1 cellular context compared by ENCODE assay signal in the genomic region with DNA sequence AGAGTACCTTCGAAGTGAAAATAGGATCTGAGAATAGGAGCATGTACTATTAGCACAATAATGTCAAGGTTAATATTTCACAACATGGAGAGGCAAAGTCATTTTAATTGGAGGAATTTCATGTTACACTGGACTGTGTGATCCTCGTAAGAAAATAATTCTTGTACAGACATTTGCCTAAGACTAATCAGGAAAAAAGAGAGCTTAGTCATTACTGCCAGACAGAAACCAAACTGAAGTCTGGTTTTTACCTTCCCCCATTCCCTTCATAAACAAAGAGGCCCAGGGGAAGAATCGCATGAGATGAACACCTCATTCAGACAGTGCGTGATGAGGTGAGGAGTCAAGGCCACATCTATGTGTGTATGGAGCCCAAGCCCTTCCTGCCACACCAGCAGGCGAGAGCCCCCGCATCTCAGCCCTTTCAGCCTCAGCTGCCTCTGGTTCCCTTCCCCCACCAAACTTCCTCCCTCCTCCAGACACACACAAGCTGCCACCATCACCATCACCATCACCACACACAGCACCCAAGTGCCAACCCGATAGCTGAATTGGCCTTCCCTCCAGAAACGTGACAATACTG.
TF ChIP-seq lines count a peak whose summit lies in the region.

No MANE protein-coding gene starts in this region.

TF ChIP-seq in HepG2, 621 proteins besides CTCF, POLR2A, EP300 and RAD21 (continued from another document and continues in another):
- TF ChIP-seq ZNF142 (CRISPR knock-in tag; IDR thresholded peaks at IDR 0.05) = no peak
- no peak for TF ChIP-seq ZSCAN30 (CRISPR knock-in tag; IDR thresholded peaks at IDR 0.05)
- TF ChIP-seq SOX13 (IDR thresholded peaks at IDR 0.05) = no peak
- peak in 1 of 2 experiments; percentile 82; a peak in 2 of 4 replicates for TF ChIP-seq SOX13 (CRISPR knock-in tag; conservative IDR thresholded peaks at IDR 0.05 in 1 of 2, IDR thresholded peaks at IDR 0.05 in 1 of 2)
- TF ChIP-seq IKZF1 (IDR thresholded peaks at IDR 0.05) = no peak
- peak; percentile 88 for TF ChIP-seq MLX (CRISPR knock-in tag; IDR thresholded peaks at IDR 0.05)
- TF ChIP-seq ZNF264 (CRISPR knock-in tag; IDR thresholded peaks at IDR 0.05) = no peak
- TF ChIP-seq JUND (CRISPR knock-in tag; IDR thresholded peaks at IDR 0.05) = no peak
- 0 out of 2 replicates have a peak, but pooled peaks have one; percentile 14 for TF ChIP-seq ZNF644 (CRISPR knock-in tag; IDR thresholded peaks at IDR 0.05; ENCODE audit: low read depth)
- TF ChIP-seq TARDBP (CRISPR knock-in tag; IDR thresholded peaks at IDR 0.05) = no peak
- peak; percentile 67; the same call in 1 of the 2 replicates for TF ChIP-seq SKIL (CRISPR knock-in tag; IDR thresholded peaks at IDR 0.05; ENCODE audit: borderline replicate concordance)
- TF ChIP-seq ZNF484 (CRISPR knock-in tag; IDR thresholded peaks at IDR 0.05; ENCODE audit: borderline replicate concordance, low read depth) = no peak
- no peak for TF ChIP-seq ZNF30 (CRISPR knock-in tag; IDR thresholded peaks at IDR 0.05)
- TF ChIP-seq ZNF138 (CRISPR knock-in tag; IDR thresholded peaks at IDR 0.05; ENCODE audit: low read depth) = no peak
- no peak; the same call in 1 of the 2 replicates for TF ChIP-seq PAXIP1 (CRISPR knock-in tag; conservative IDR thresholded peaks at IDR 0.05)
- TF ChIP-seq ZNF75D (CRISPR knock-in tag; IDR thresholded peaks at IDR 0.05; ENCODE audit: borderline replicate concordance) = no peak
- peak; percentile 66 for TF ChIP-seq THAP11 (CRISPR knock-in tag; IDR thresholded peaks at IDR 0.05)
- TF ChIP-seq ZBTB33 (CRISPR knock-in tag; IDR thresholded peaks at IDR 0.05) = peak; percentile 5; the same call in 1 of the 2 replicates
- no peak for TF ChIP-seq ZBTB7A (CRISPR knock-in tag; IDR thresholded peaks at IDR 0.05)
- TF ChIP-seq, protein P1, sequence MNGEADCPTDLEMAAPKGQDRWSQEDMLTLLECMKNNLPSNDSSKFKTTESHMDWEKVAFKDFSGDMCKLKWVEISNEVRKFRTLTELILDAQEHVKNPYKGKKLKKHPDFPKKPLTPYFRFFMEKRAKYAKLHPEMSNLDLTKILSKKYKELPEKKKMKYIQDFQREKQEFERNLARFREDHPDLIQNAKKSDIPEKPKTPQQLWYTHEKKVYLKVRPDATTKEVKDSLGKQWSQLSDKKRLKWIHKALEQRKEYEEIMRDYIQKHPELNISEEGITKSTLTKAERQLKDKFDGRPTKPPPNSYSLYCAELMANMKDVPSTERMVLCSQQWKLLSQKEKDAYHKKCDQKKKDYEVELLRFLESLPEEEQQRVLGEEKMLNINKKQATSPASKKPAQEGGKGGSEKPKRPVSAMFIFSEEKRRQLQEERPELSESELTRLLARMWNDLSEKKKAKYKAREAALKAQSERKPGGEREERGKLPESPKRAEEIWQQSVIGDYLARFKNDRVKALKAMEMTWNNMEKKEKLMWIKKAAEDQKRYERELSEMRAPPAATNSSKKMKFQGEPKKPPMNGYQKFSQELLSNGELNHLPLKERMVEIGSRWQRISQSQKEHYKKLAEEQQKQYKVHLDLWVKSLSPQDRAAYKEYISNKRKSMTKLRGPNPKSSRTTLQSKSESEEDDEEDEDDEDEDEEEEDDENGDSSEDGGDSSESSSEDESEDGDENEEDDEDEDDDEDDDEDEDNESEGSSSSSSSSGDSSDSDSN (CRISPR knock-in tag; IDR thresholded peaks at IDR 0.05) = no peak
- TF ChIP-seq ZNF335 (CRISPR knock-in tag; IDR thresholded peaks at IDR 0.05) = no peak
- TF ChIP-seq ZNF34 (CRISPR knock-in tag; IDR thresholded peaks at IDR 0.05; ENCODE audit: borderline replicate concordance) = 0 out of 2 replicates have a peak, but pooled peaks have one; percentile 13
- no peak for TF ChIP-seq SIX1 (CRISPR knock-in tag; IDR thresholded peaks at IDR 0.05; ENCODE audit: borderline replicate concordance)
- no peak for TF ChIP-seq ZNF557 (CRISPR knock-in tag; IDR thresholded peaks at IDR 0.05)
- TF ChIP-seq ZNF7 (CRISPR knock-in tag; IDR thresholded peaks at IDR 0.05) = no peak
- no peak for TF ChIP-seq MYNN (CRISPR knock-in tag; IDR thresholded peaks at IDR 0.05; ENCODE audit: low read depth)
- no peak for TF ChIP-seq TCF7L2 (IDR thresholded peaks at IDR 0.05; ENCODE audit: low read depth, low read length)
- no peak; the same call in none of the 2 replicates for TF ChIP-seq TBX2 (CRISPR knock-in tag; IDR thresholded peaks at IDR 0.05; ENCODE audit: borderline replicate concordance)
- TF ChIP-seq ZNF772 (CRISPR knock-in tag; IDR thresholded peaks at IDR 0.05) = no peak
- TF ChIP-seq SYNCRIP (IDR thresholded peaks at IDR 0.05; ENCODE audit: insufficient read depth, low read depth, low read length) = no peak
- TF ChIP-seq PAWR (CRISPR knock-in tag; IDR thresholded peaks at IDR 0.05; ENCODE audit: borderline replicate concordance) = no peak
- TF ChIP-seq, protein P2, sequence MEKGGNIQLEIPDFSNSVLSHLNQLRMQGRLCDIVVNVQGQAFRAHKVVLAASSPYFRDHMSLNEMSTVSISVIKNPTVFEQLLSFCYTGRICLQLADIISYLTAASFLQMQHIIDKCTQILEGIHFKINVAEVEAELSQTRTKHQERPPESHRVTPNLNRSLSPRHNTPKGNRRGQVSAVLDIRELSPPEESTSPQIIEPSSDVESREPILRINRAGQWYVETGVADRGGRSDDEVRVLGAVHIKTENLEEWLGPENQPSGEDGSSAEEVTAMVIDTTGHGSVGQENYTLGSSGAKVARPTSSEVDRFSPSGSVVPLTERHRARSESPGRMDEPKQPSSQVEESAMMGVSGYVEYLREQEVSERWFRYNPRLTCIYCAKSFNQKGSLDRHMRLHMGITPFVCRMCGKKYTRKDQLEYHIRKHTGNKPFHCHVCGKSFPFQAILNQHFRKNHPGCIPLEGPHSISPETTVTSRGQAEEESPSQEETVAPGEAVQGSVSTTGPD (CRISPR knock-in tag; IDR thresholded peaks at IDR 0.05) = no peak
- TF ChIP-seq ATF2 (CRISPR knock-in tag; IDR thresholded peaks at IDR 0.05) = no peak
